In the genomic region with DNA sequence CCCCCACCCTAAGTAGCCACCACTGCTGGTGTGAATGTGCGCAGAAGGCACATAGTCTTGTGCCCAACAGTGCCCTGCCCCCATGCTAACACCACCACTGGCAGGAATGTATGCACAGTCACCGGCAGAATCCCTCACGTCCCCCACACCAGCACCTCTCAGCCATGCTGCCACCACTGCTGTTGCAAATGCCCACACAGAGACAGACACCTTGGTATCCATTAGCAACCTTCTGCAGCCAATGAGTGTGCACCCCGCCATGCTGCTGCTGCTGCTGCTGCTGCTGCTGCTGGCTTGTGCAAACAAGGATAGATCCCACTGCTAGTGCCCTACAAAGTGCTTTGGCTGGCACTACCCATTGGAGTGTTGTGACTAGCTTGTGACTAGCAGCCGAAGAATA, we compare ENCODE assay signal across 27 cellular contexts.
"Had no signal": no experiment of that assay in that cellular context is flagged by ENCODE, and none has a peak within 500 bp of the region (broad histone marks: within the 10 kb centered on the region; RNA-seq: fewer than 3 reads in every experiment).

No MANE protein-coding gene starts in this region.

- H3K4me3 Mint-ChIP-seq: activated B cell treated with CpG ODN at 0.5 μM for 24 hours; activated naive CD8-positive, alpha-beta T cell; activated T-cell treated with anti-CD3 and anti-CD28 coated beads, Interleukin-2, amount 50 U/mL, for 4 hours; natural killer cell had no signal

- H3K9me3 ChIP-seq: adrenal gland, neutrophil, pancreas, psoas muscle, thoracic aorta had no signal

- DNase-seq: activated B cell treated with CpG ODN at 0.5 μM for 24 hours; activated CD4-positive, alpha-beta T cell treated with anti-CD3 and anti-CD28 coated beads for 4 hours; activated CD4-positive, alpha-beta T cell treated with anti-CD3 and anti-CD28 coated beads, Interleukin-2, amount 50 U/mL, for 48 hours; activated CD8-positive, alpha-beta memory T cell treated with anti-CD3 and anti-CD28 coated beads, Interleukin-2, amount 50 U/mL, for 48 hours; activated naive CD4-positive, alpha-beta T cell; activated T-cell treated with anti-CD3 and anti-CD28 coated beads, Interleukin-2, amount 50 U/mL, for 4 hours; adrenal gland; central memory CD4-positive, alpha-beta T cell; dermis blood vessel endothelial cell; effector CD8-positive, alpha-beta T cell; foreskin melanocyte; glutamatergic neuron; hippocampal formation; left ventricle myocardium inferior; midbrain; natural killer cell; psoas muscle; stimulated activated CD4-positive, alpha-beta T cell treated with anti-CD3 and anti-CD28 coated beads, Interleukin-4, amount 100 ng/mL, for 24 hours; stimulated activated naive CD4-positive, alpha-beta T cell treated with Interleukin-2 at 50 U/mL for 16 hours; T-helper 9 cell had no signal

- H3K4me1 Mint-ChIP-seq: activated B cell treated with CpG ODN at 0.5 μM for 24 hours, natural killer cell had no signal

- H3K4me3 ChIP-seq: adrenal gland, left ventricle myocardium inferior, pancreas, psoas muscle, right atrium auricular region, thoracic aorta, upper lobe of left lung had no signal

- H3K27ac ChIP-seq: adrenal gland, left ventricle myocardium inferior, neutrophil, pancreas, psoas muscle, right atrium auricular region, thoracic aorta, upper lobe of left lung had no signal

- H3K36me3 Mint-ChIP-seq: activated naive CD8-positive, alpha-beta T cell; natural killer cell had no signal

- H3K27ac Mint-ChIP-seq: activated B cell treated with CpG ODN at 0.5 μM for 24 hours; activated naive CD8-positive, alpha-beta T cell; activated T-helper 2 cell treated with anti-CD3 and anti-CD28 coated beads, Interferon-gamma antibody, Interleukin-2, Interleukin-4, amounts not matched to agents 10 μg/mL and 5 μg/mL and 100 μg/mL, durations not matched to agents 14 hours and 24 hours and 36 hours; natural killer cell had no signal

- ATAC-seq: activated T-cell treated with anti-CD3 and anti-CD28 coated beads, Interleukin-2, amount 50 U/mL, for 4 hours; pancreas; psoas muscle had no signal

- H3K36me3 ChIP-seq: adrenal gland, left ventricle myocardium inferior, neutrophil, pancreas, right atrium auricular region, thoracic aorta, upper lobe of left lung had no signal

- H3K9me3 Mint-ChIP-seq: activated T-helper 2 cell treated with anti-CD3 and anti-CD28 coated beads, Interferon-gamma antibody, Interleukin-2, Interleukin-4, amounts not matched to agents 10 μg/mL and 5 μg/mL and 100 μg/mL, durations not matched to agents 14 hours and 24 hours and 36 hours had no signal

- H3K4me1 ChIP-seq: adrenal gland, left ventricle myocardium inferior, pancreas, psoas muscle, right atrium auricular region, upper lobe of left lung had no signal

- H3K27me3 ChIP-seq: adrenal gland, neutrophil, pancreas, right atrium auricular region, upper lobe of left lung had no signal
